Comparison of ENCODE assay signal across 21 cellular contexts in genomic region chr1:38819516-38819915, GRCh38.
"Had no signal": no experiment of that assay in that cellular context is flagged by ENCODE, and none has a peak within 500 bp of the region (broad histone marks: within the 10 kb centered on the region; RNA-seq: fewer than 3 reads in every experiment).

No MANE protein-coding gene starts in this region.

- H3K4me1 ChIP-seq: gastrocnemius medialis had no signal

- H3K9me3 ChIP-seq: gastrocnemius medialis, lower lobe of right lung, neutrophil, sigmoid colon, testis, upper lobe of right lung, vagina had no signal

- H3K27ac Mint-ChIP-seq: memory B cell; naive thymus-derived CD4-positive, alpha-beta T cell; stimulated activated naive B cell treated with anti-CD40 and anti-IgM and Interleukin-4, amounts not matched to agents 10 μg/mL and 1 μg/mL and 100 μg/mL, for 72 hours; stimulated activated naive CD8-positive, alpha-beta T cell treated with anti-CD3 and anti-CD28 coated beads, Interleukin-15, amount 100 ng/mL, for 72 hours had no signal

- H3K36me3 Mint-ChIP-seq: memory B cell; naive thymus-derived CD4-positive, alpha-beta T cell; stimulated activated naive B cell treated with anti-CD40 and anti-IgM and Interleukin-4, amounts not matched to agents 10 μg/mL and 1 μg/mL and 100 μg/mL, for 72 hours had no signal

- ATAC-seq: gastrocnemius medialis; naive thymus-derived CD4-positive, alpha-beta T cell; stimulated activated naive B cell treated with anti-CD40 and anti-IgM and Interleukin-4, amounts not matched to agents 10 μg/mL and 1 μg/mL and 100 μg/mL, for 72 hours; stimulated activated naive CD8-positive, alpha-beta T cell treated with anti-CD3 and anti-CD28 coated beads, Interleukin-15, amount 100 ng/mL, for 72 hours had no signal

- H3K27me3 ChIP-seq: testis, vagina had no signal

- H3K9me3 Mint-ChIP-seq: memory B cell; stimulated activated naive CD8-positive, alpha-beta T cell treated with anti-CD3 and anti-CD28 coated beads, Interleukin-15, amount 100 ng/mL, for 72 hours had no signal

- H3K36me3 ChIP-seq: gastrocnemius medialis, left ventricle myocardium inferior, lower lobe of right lung, neutrophil, sigmoid colon, tibial nerve, upper lobe of right lung, vagina had no signal

- DNase-seq: cortex of kidney; dorsolateral prefrontal cortex; effector CD8-positive, alpha-beta T cell; gastrocnemius medialis; islet precursor cell; left ventricle myocardium inferior; lower lobe of right lung; midbrain; naive thymus-derived CD4-positive, alpha-beta T cell; sigmoid colon; stimulated activated CD4-positive, alpha-beta T cell treated with anti-CD3 and anti-CD28 coated beads, Interleukin-2, amount 100 ng/mL, for 24 hours; stimulated activated CD4-positive, alpha-beta T cell treated with anti-CD3 and anti-CD28 coated beads, Interleukin-4, amount 100 ng/mL, for 4 hours; stimulated activated naive B cell treated with anti-CD40 and anti-IgM and Interleukin-4, amounts not matched to agents 10 μg/mL and 1 μg/mL and 100 μg/mL, for 72 hours; stimulated activated naive CD8-positive, alpha-beta T cell treated with anti-CD3 and anti-CD28 coated beads, Interleukin-15, amount 100 ng/mL, for 72 hours; testis; upper lobe of right lung had no signal

- H3K4me3 ChIP-seq: gastrocnemius medialis, left ventricle myocardium inferior, lower lobe of right lung, sigmoid colon, skin epidermis, tibial nerve, upper lobe of right lung, vagina had no signal

- H3K4me3 Mint-ChIP-seq: memory B cell; stimulated activated naive B cell treated with anti-CD40 and anti-IgM and Interleukin-4, amounts not matched to agents 10 μg/mL and 1 μg/mL and 100 μg/mL, for 72 hours; stimulated activated naive CD8-positive, alpha-beta T cell treated with anti-CD3 and anti-CD28 coated beads, Interleukin-15, amount 100 ng/mL, for 72 hours had no signal

- H3K27ac ChIP-seq: dorsolateral prefrontal cortex, gastrocnemius medialis, left ventricle myocardium inferior, lower lobe of right lung, neutrophil, sigmoid colon, skin epidermis, testis, tibial nerve, upper lobe of right lung, vagina had no signal
